Comparison of ENCODE assay signal across 2 cellular contexts in the genomic region with DNA sequence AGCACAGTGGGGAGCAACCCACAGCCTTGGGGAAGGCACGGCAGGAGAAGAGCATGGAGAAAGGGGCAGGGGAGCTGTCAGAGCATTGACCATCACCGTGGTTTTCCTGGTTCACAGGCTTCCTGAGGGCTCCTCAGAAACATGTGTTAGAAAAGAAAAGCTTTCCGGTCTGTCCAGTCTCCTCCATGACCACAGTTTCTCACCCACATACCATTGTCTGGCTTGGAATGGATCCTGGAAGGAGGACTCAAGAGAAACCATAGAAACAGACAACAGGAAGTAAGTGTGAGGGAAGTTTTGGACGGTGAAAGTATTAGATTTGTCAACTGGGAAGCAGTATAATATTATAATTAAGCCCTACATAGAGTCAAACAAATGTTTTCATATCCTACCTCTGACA. TPM values are rescaled to one million over a fixed set of nuclear protein-coding genes. Genes with fewer than 3 reads are reported as not detected.
"Had no signal": no experiment of that assay in that cellular context is flagged by ENCODE, and none has a peak within 500 bp of the region (broad histone marks: within the 10 kb centered on the region; RNA-seq: fewer than 3 reads in every experiment).

No MANE protein-coding gene starts in this region.

RNA-seq across cellular contexts. Expression of a gene that starts 16.3 kb away (rescaled TPM):
- total RNA-seq: chondrocyte, left ventricle myocardium inferior had no signal
